ENCODE assay signal across 11 cellular contexts in the genomic region with DNA sequence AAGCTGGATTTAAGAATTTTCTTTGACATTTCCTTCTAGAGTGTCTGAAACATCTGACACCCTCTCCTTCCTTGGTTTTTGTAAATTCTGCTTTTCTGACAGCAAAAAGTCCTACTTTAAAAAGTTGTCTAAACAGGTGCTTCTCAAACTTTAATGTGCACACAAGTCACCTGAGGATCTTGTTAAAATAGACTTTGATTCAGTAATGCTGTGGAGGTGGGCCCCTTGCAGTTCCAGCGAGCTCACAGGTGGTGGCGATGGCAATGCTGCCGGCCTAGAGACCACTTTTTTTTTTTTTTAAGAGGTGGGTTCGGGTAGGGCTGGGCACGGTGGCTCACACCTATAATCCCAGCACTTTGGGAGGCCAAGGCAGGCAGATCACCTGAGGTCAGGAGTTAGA.
DNase-seq lines count a peak whose midpoint lies in the region; ATAC-seq, FAIRE-seq and TF ChIP-seq lines count a peak whose summit lies in the region.
"Had no signal": no experiment of that assay in that cellular context is flagged by ENCODE, and none has a peak within 500 bp of the region (broad histone marks: within the 10 kb centered on the region; RNA-seq: fewer than 3 reads in every experiment).

No MANE protein-coding gene starts in this region.

- H3K4me1 ChIP-seq in K562 (replicated peaks in 1 of 2; ENCODE audit: control insufficient read depth in 2 of 2, insufficient read depth in 2 of 2, low read length in 2 of 2) = no peaks in the 10 kb centered on the region
- no peaks in the 10 kb centered on the region for H3K4me1 ChIP-seq in CD4-positive, alpha-beta memory T cell (ENCODE audit: insufficient read depth, low read length)
- H3K4me1 ChIP-seq: BLaER1 treated with 17β-estradiol and CSF1 and Interleukin-3, amounts not matched to agents 10 nM and 100 nM had no signal

- ATAC-seq in K562 = peak; percentile 54; the same call in 2 of the 3 replicates

- no peak overlapping the region for H3K4me3 ChIP-seq in Jurkat, Clone E6-1 (ENCODE audit: low read length)
- H3K4me3 ChIP-seq in K562 = no peak overlapping the region
- H3K4me3 ChIP-seq in CD4-positive, alpha-beta memory T cell (ENCODE audit: low read length in 2 of 2) = no peak overlapping the region
- H3K4me3 ChIP-seq: BLaER1 treated with 17β-estradiol and CSF1 and Interleukin-3, amounts not matched to agents 10 nM and 100 nM had no signal

- H3K4me2 ChIP-seq in K562 (ENCODE audit: insufficient read depth, low read length) = no peak overlapping the region
- H3K4me2 ChIP-seq: BLaER1 treated with 17β-estradiol and CSF1 and Interleukin-3, amounts not matched to agents 10 nM and 100 nM had no signal

- H3K27me3 Mint-ChIP-seq in nephron progenitor cell (ENCODE audit: low read depth, poor library complexity) = peaks cover 6% of the 10 kb centered on the region
- H3K27me3 Mint-ChIP-seq in CD4-positive, alpha-beta memory T cell = peaks cover 17% of the 10 kb centered on the region in 2 donors

- no peak for TF ChIP-seq EP300 in K562 (IDR thresholded peaks at IDR 0.05; ENCODE audit: low read length)

- H2AFZ ChIP-seq in K562 (ENCODE audit: low read depth, low read length) = no peak overlapping the region

- POLR2A ChIA-PET in K562 (lab: Yijun Ruan, JAX) = interaction anchor here (1.0 kb wide), 1 partner anchor 10 kb away, joined by 3 read pairs; no protein-coding TSS in a partner anchor
- POLR2A ChIA-PET in CD4-positive, alpha-beta memory T cell (lab: Charles Lee; ENCODE audit: partially characterized antibody) = no interaction called here

- CTCF ChIA-PET in K562 (lab: Yijun Ruan, JAX; ENCODE audit: low intra/inter-chr PET ratio) = interaction anchor here (0.8 kb wide), 1 partner anchor 187 kb away, joined by 3 read pairs; no protein-coding TSS in a partner anchor
- CTCF ChIA-PET in CD4-positive, alpha-beta memory T cell (lab: Charles Lee; ENCODE audit: partially characterized antibody) = interaction anchor here (0.8 to 2.8 kb wide), 3 partner anchors 14 to 187 kb away, joined by 3 to 11 read pairs (median 8); no protein-coding TSS in a partner anchor

- H3K4me1 Mint-ChIP-seq in nephron progenitor cell = peaks cover 8% of the 10 kb centered on the region
- H3K4me1 Mint-ChIP-seq in CD4-positive, alpha-beta memory T cell = no peaks in the 10 kb centered on the region

- intact Hi-C loops in K562 (cut with micrococcal nuclease) = no loop called here
- intact Hi-C loops in CD4-positive, alpha-beta memory T cell (cut with micrococcal nuclease) = no loop called here

- DNase-seq in NCI-H748 (lab: John Stamatoyannopoulos, UW; ENCODE audit: unreplicated experiment) (peak; percentile 21), NCI-H748 treated with DMSO at 0.1 percent for 48 hours (lab: John Stamatoyannopoulos, UW) (no peak), K562 (ENCODE audit: extremely low read depth in 1 of 4, low spot score in 3 of 4) (peak in 2 of 4 experiments; percentile 11 to 18), nephron progenitor cell (no peak), NCI-H1048 (lab: John Stamatoyannopoulos, UW) (no peak), NOMO-1 treated with dmso at 0.1 percent for 144 hours (lab: John Stamatoyannopoulos, UW; ENCODE audit: unreplicated experiment) (no peak)
- DNase-seq in Jurkat, Clone E6-1 (ENCODE audit: low read depth, low spot score) = peak; percentile 36
- DNase-seq in CD4-positive, alpha-beta memory T cell = no peak
- DNase-seq: amniotic stem cell, NCI-H2029 had no signal

- BruUV-seq in K562 (replicated peaks; lab: Mats Ljungman, UMichigan) = no TSS peak

- H3K9me3 ChIP-seq in K562 (replicated peaks; ENCODE audit: control insufficient read depth, insufficient read depth, low read depth, low read length) = no peaks in the 10 kb centered on the region
- no peaks in the 10 kb centered on the region for H3K9me3 ChIP-seq in CD4-positive, alpha-beta memory T cell (ENCODE audit: control insufficient read depth in 1 of 2, low read length in 2 of 2)
- H3K9me3 ChIP-seq: BLaER1 treated with 17β-estradiol and CSF1 and Interleukin-3, amounts not matched to agents 10 nM and 100 nM had no signal

- FAIRE-seq in K562 (lab: Jason Lieb, UNC) = no peak

- H3K36me3 ChIP-seq in K562 (ENCODE audit: control insufficient read depth, insufficient read depth, low read length) = no peaks in the 10 kb centered on the region
- no peaks in the 10 kb centered on the region for H3K36me3 ChIP-seq in CD4-positive, alpha-beta memory T cell (ENCODE audit: insufficient read depth, low read length)
- H3K36me3 ChIP-seq: BLaER1 treated with 17β-estradiol and CSF1 and Interleukin-3, amounts not matched to agents 10 nM and 100 nM had no signal

- peak; percentile 29 to 39 (median 37); a peak in 4 of 6 replicates for TF ChIP-seq CTCF in K562 (IDR thresholded peaks at IDR 0.05 in 2 of 3, conservative IDR thresholded peaks at IDR 0.05 in 1 of 3; ENCODE audit: insufficient read depth in 2 of 3, low read depth in 1 of 3, low read length in 3 of 3)
- TF ChIP-seq CTCF in nephron progenitor cell (IDR thresholded peaks at IDR 0.05) = peak; percentile 28

- peaks cover 6% of the 10 kb centered on the region for H3K9me3 Mint-ChIP-seq in nephron progenitor cell
- H3K9me3 Mint-ChIP-seq in CD4-positive, alpha-beta memory T cell = peaks cover 0 to 2% (median 0%) of the 10 kb centered on the region in 8 donors

- 2% methylated on average over 5 of the region's 5 CpGs for WGBS in K562 (ENCODE audit: insufficient coverage, low coverage, missing lambda C conversion rate)

- peak in 1 of 2 experiments; percentile 18; a peak in 1 of 4 replicates for TF ChIP-seq RAD21 in K562 (CRISPR knock-in tag; conservative IDR thresholded peaks at IDR 0.05 in 1 of 2, IDR thresholded peaks at IDR 0.05 in 1 of 2)

- H3K27ac Mint-ChIP-seq in nephron progenitor cell = no peak overlapping the region
- no peak overlapping the region for H3K27ac Mint-ChIP-seq in CD4-positive, alpha-beta memory T cell

- H4K20me1 ChIP-seq in K562 (replicated peaks; ENCODE audit: control insufficient read depth, insufficient read depth, low read length) = no peaks in the 10 kb centered on the region
- H4K20me1 ChIP-seq: BLaER1 treated with 17β-estradiol and CSF1 and Interleukin-3, amounts not matched to agents 10 nM and 100 nM had no signal

- no peaks in the 10 kb centered on the region for H3K79me2 ChIP-seq in K562 (ENCODE audit: control insufficient read depth, insufficient read depth, low read length)

- no peak overlapping the region for H3K9ac ChIP-seq in K562 (ENCODE audit: insufficient read depth in 1 of 2, low read depth in 2 of 2, low read length in 2 of 2)
- H3K9ac ChIP-seq: BLaER1 treated with 17β-estradiol and CSF1 and Interleukin-3, amounts not matched to agents 10 nM and 100 nM had no signal

- no peaks in the 10 kb centered on the region for H3K9me1 ChIP-seq in K562 (ENCODE audit: control insufficient read depth, insufficient read depth, low read length)

- H3K27ac ChIP-seq in K562 (ENCODE audit: extremely low read depth, low read depth, low read length) = no peak overlapping the region
- H3K27ac ChIP-seq in CD4-positive, alpha-beta memory T cell (ENCODE audit: low read depth, low read length) = no peak overlapping the region
- H3K27ac ChIP-seq: BLaER1 treated with 17β-estradiol and CSF1 and Interleukin-3, amounts not matched to agents 10 nM and 100 nM had no signal

- no peak for TF ChIP-seq POLR2A in K562 (conservative IDR thresholded peaks at IDR 0.05)

- no peak overlapping the region for H3K4me3 Mint-ChIP-seq in nephron progenitor cell
- no peak overlapping the region for H3K4me3 Mint-ChIP-seq in CD4-positive, alpha-beta memory T cell

- H3K36me3 Mint-ChIP-seq in nephron progenitor cell (ENCODE audit: low read depth) = no peaks in the 10 kb centered on the region
- no peaks in the 10 kb centered on the region for H3K36me3 Mint-ChIP-seq in CD4-positive, alpha-beta memory T cell

- H3K27me3 ChIP-seq in K562 (ENCODE audit: control insufficient read depth in 2 of 2, insufficient read depth in 2 of 2, low read length in 2 of 2) = peaks cover 13 to 18% of the 10 kb centered on the region in 2 experiments; a peak in 4 of 5 replicates
- H3K27me3 ChIP-seq in CD4-positive, alpha-beta memory T cell (ENCODE audit: insufficient read depth, low read length) = no peaks in the 10 kb centered on the region
- H3K27me3 ChIP-seq: BLaER1 treated with 17β-estradiol and CSF1 and Interleukin-3, amounts not matched to agents 10 nM and 100 nM had no signal

- in situ Hi-C loops in K562 (cut with MboI) = no loop called here

TF ChIP-seq in K562, 482 proteins besides CTCF, POLR2A, EP300 and RAD21:
- TF ChIP-seq MYBL2 (IDR thresholded peaks at IDR 0.05; ENCODE audit: low read depth) (no peak), MYBL2 (CRISPR knock-in tag; IDR thresholded peaks at IDR 0.05; ENCODE audit: borderline replicate concordance) (no peak), ZNF384 (IDR thresholded peaks at IDR 0.05; ENCODE audit: low read depth, low read length) (peak; percentile 89)

Comparison
In these comparisons a context has a peak if more than half of its experiments do, and no peak if none do; other contexts are left out.
1. DNase-seq: peak in NCI-H748 (single experiment) and Jurkat, Clone E6-1 (single experiment); none in NCI-H748 treated with DMSO at 0.1 percent for 48 hours (single experiment), nephron progenitor cell (single experiment), NCI-H1048 (single experiment), NOMO-1 treated with dmso at 0.1 percent for 144 hours (single experiment) and CD4-positive, alpha-beta memory T cell (0 of 5).